Comparison of ENCODE assay signal across 33 cellular contexts in genomic region chr18:649341-649740, GRCh38. TPM values are rescaled to one million over a fixed set of nuclear protein-coding genes. Genes with fewer than 3 reads are reported as not detected.
DNase-seq lines count a peak whose midpoint lies in the region; FAIRE-seq and TF ChIP-seq lines count a peak whose summit lies in the region.
"Had no signal": no experiment of that assay in that cellular context is flagged by ENCODE, and none has a peak within 500 bp of the region (broad histone marks: within the 10 kb centered on the region; RNA-seq: fewer than 3 reads in every experiment).

No MANE protein-coding gene starts in this region.

- H3K36me3 ChIP-seq in MM.1S (replicated peaks; ENCODE audit: insufficient read depth, low read length), result no peaks in the 10 kb centered on the region
- no peaks in the 10 kb centered on the region for H3K36me3 ChIP-seq in SK-N-SH (replicated peaks in 1 of 2; ENCODE audit: control insufficient read depth in 1 of 2, insufficient read depth in 2 of 2, low read length in 1 of 2)
- H3K36me3 ChIP-seq: brain microvascular endothelial cell, gastrocnemius medialis, neutrophil, right atrium auricular region, SJCRH30 had no signal

- 0 out of 2 replicates have a peak overlapping the region, but pooled peaks have one; percentile 89 for H3K4me2 ChIP-seq in MM.1S (ENCODE audit: low read depth, low read length)
- no peak overlapping the region for H3K4me2 ChIP-seq in SK-N-SH
- H3K4me2 ChIP-seq: smooth muscle cell had no signal

- no peaks in the 10 kb centered on the region for H3K9me3 ChIP-seq in MM.1S (replicated peaks; ENCODE audit: insufficient read depth, low read length)
- H3K9me3 ChIP-seq in SK-N-SH, result no peaks in the 10 kb centered on the region
- H3K9me3 ChIP-seq: gastrocnemius medialis, neutrophil, right atrium auricular region, SJCRH30 had no signal

- no peak for TF ChIP-seq RAD21 in SK-N-SH (IDR thresholded peaks at IDR 0.05; ENCODE audit: low read length)

- H4K20me1 ChIP-seq in MM.1S (ENCODE audit: insufficient read depth, low read length) (no peaks in the 10 kb centered on the region), SK-N-SH (ENCODE audit: insufficient read depth) (no peaks in the 10 kb centered on the region)

- H3K9me2 ChIP-seq in MM.1S (replicated peaks; ENCODE audit: insufficient read depth, low read length) (no peaks in the 10 kb centered on the region), SK-N-SH (no peaks in the 10 kb centered on the region)

- in situ Hi-C loops in GM13976 (cut with MboI; ENCODE audit: low sequenced_read_pairs, unreplicated experiment), result no loop called here

- no peak overlapping the region for H3K27ac ChIP-seq in MM.1S (ENCODE audit: low read length)
- no peak overlapping the region for H3K27ac ChIP-seq in SK-N-SH (ENCODE audit: low read depth in 2 of 2, low read length in 1 of 2)
- H3K27ac ChIP-seq: brain microvascular endothelial cell, gastrocnemius medialis, neutrophil, right atrium auricular region, SJCRH30 had no signal

- H2AFZ ChIP-seq in MM.1S (ENCODE audit: low read length) (no peak overlapping the region), SK-N-SH (ENCODE audit: low read depth) (no peak overlapping the region)

- CTCF ChIA-PET in SK-N-SH (lab: Yijun Ruan, JAX), result interaction anchor here (1.4 to 1.5 kb wide), 2 partner anchors 10 to 25 kb away, joined by 3 to 6 read pairs; no protein-coding TSS in a partner anchor

- peak; percentile 11 for DNase-seq in NCI-H1436 treated with DMSO at 0.1 percent for 48 hours (lab: John Stamatoyannopoulos, UW)
- DNase-seq in NCI-H1436 (lab: John Stamatoyannopoulos, UW), result no peak
- DNase-seq in HCEC 1CT, result peak; percentile 40
- DNase-seq in MM.1S, result no peak
- peak; percentile 17 for DNase-seq in RPMI7951 (ENCODE audit: low read depth)
- DNase-seq in GM19239 (ENCODE audit: insufficient read length, low spot score), result no peak
- no peak for DNase-seq in GM13976 (ENCODE audit: low spot score)
- no peak for DNase-seq in SK-N-SH
- DNase-seq: 8988T; activated CD4-positive, alpha-beta T cell treated with anti-CD3 and anti-CD28 coated beads for 48 hours; amygdala; brain microvascular endothelial cell; gastrocnemius medialis; kidney glomerular epithelial cell; midbrain; naive B cell; NCI-H1105; NCI-H524 treated with DMSO at 0.1 percent for 48 hours; posterior cingulate gyrus; RPMI8226; SJCRH30; stimulated activated CD4-positive, alpha-beta T cell treated with anti-CD3 and anti-CD28 coated beads, Interleukin-1b, Interleukin-23, amount 100 ng/mL, for 48 hours; stimulated activated naive CD8-positive, alpha-beta T cell treated with anti-CD3 and anti-CD28 coated beads, Interleukin-15, Interleukin-2, amounts not matched to agents 100 U/mL and 50 U/mL, for 24 hours; T-helper 9 cell had no signal

- H3K27me3 ChIP-seq in MM.1S (replicated peaks; ENCODE audit: insufficient read depth, low read length) (no peaks in the 10 kb centered on the region), SK-N-SH (ENCODE audit: insufficient read depth) (no peaks in the 10 kb centered on the region)
- H3K27me3 ChIP-seq: brain microvascular endothelial cell, neutrophil, right atrium auricular region, SJCRH30 had no signal

- peaks cover 9% of the 10 kb centered on the region for H3F3A ChIP-seq in MM.1S (ENCODE audit: insufficient read depth, low read length)
- H3F3A ChIP-seq in SK-N-SH (replicated peaks; ENCODE audit: insufficient read depth), result no peaks in the 10 kb centered on the region

- H3K4me3 ChIP-seq in MM.1S (ENCODE audit: low read length) (no peak overlapping the region), SK-N-SH (ENCODE audit: low read depth in 2 of 2, low read length in 1 of 2) (no peak overlapping the region)
- H3K4me3 ChIP-seq: gastrocnemius medialis, right atrium auricular region, SJCRH30, smooth muscle cell had no signal

- H3K79me2 ChIP-seq in MM.1S (ENCODE audit: low read length) (no peaks in the 10 kb centered on the region), SK-N-SH (ENCODE audit: insufficient read depth) (no peaks in the 10 kb centered on the region)

- POLR2A ChIA-PET in SK-N-SH (lab: Yijun Ruan, JAX), result no interaction called here

- H3K9ac ChIP-seq in MM.1S (ENCODE audit: low read length) (no peak overlapping the region), SK-N-SH (no peak overlapping the region)

- 80% methylated on average over 5 of the region's 5 CpGs for WGBS in SK-N-SH (ENCODE audit: low lambda C conversion rate)

- H3K4me1 ChIP-seq in MM.1S (ENCODE audit: low read length), result peaks cover 15% of the 10 kb centered on the region
- peaks cover 0 to 2% of the 10 kb centered on the region in 2 experiments; a peak in 1 of 4 replicates for H3K4me1 ChIP-seq in SK-N-SH (ENCODE audit: control insufficient read depth in 1 of 2, insufficient read depth in 2 of 2, low read depth in 1 of 2, low read length in 1 of 2)
- H3K4me1 ChIP-seq: gastrocnemius medialis, right atrium auricular region had no signal

- TF ChIP-seq CTCF in MM.1S (IDR thresholded peaks at IDR 0.05; ENCODE audit: low read length) (no peak), GM13976 (IDR thresholded peaks at IDR 0.05; ENCODE audit: borderline replicate concordance, control extremely low read depth, extremely low read depth, insufficient read depth, missing control alignments) (no peak), SK-N-SH (IDR thresholded peaks at IDR 0.05) (no peak)

- no peak for FAIRE-seq in GM19239 (lab: Jason Lieb, UNC)
- FAIRE-seq: H1, urothelium cell line had no signal

- no peak for TF ChIP-seq EP300 in SK-N-SH (IDR thresholded peaks at IDR 0.05; ENCODE audit: borderline replicate concordance in 1 of 2, low read depth in 1 of 2, low read length in 1 of 2)

TF ChIP-seq in SK-N-SH, 30 proteins besides CTCF, POLR2A, EP300 and RAD21:
- TF ChIP-seq YY1 (IDR thresholded peaks at IDR 0.05; ENCODE audit: low read depth), result no peak
- no peak for TF ChIP-seq CHD2 (IDR thresholded peaks at IDR 0.05; ENCODE audit: low read length, partially characterized antibody)
- TF ChIP-seq EZH2phosphoT487 (IDR thresholded peaks at IDR 0.05; ENCODE audit: borderline replicate concordance, low read depth), result no peak
- TF ChIP-seq SMC3 (IDR thresholded peaks at IDR 0.05; ENCODE audit: low read depth, low read length), result no peak
- TF ChIP-seq ZBTB33 (IDR thresholded peaks at IDR 0.05; ENCODE audit: borderline replicate concordance, low read depth), result no peak
- TF ChIP-seq RCOR1 (IDR thresholded peaks at IDR 0.05; ENCODE audit: low read length), result no peak
- no peak for TF ChIP-seq RXRA (IDR thresholded peaks at IDR 0.05; ENCODE audit: borderline replicate concordance, low read depth)
TF ChIP-seq in SK-N-SH: peak in this region for 0.

RNA-seq across cellular contexts. Expression of gene TYMS, which starts 8.1 kb away (rescaled TPM):
- 46.7 and 54.4 TPM in 2 replicates for total RNA-seq in RPMI7951 (2014; rRNA removed; shearing (Covaris generic))
- 92.1 and 101 TPM in 2 replicates for polyA plus RNA-seq in SK-N-SH (2012; rRNA removed)
- 106 and 113 TPM in 2 replicates for polyA plus RNA-seq in SK-N-SH (2012; cell fraction: cytosol; rRNA removed)
- 41.9 and 43.5 TPM in 2 replicates for polyA plus RNA-seq in SK-N-SH (2012; cell fraction: nucleus; rRNA removed)

RNA-seq across cellular contexts. Expression of gene CLUL1, which starts 52.6 kb away (rescaled TPM):
- total RNA-seq in RPMI7951 (2014; rRNA removed; shearing (Covaris generic)), result 0.12 TPM in 1 of 2 replicates, not detected in the other
- polyA plus RNA-seq in SK-N-SH (2012; rRNA removed), result 1.0 and 1.5 TPM in 2 replicates
- 1.5 and 2.2 TPM in 2 replicates for polyA plus RNA-seq in SK-N-SH (2012; cell fraction: cytosol; rRNA removed)
- 0.32 and 1.5 TPM in 2 replicates for polyA plus RNA-seq in SK-N-SH (2012; cell fraction: nucleus; rRNA removed)
- total RNA-seq: activated naive CD4-positive, alpha-beta T cell treated with anti-CD3 and anti-CD28 coated beads, Interleukin-2, amount 50 U/mL, for 72 hours; activated T-helper 2 cell treated with anti-CD3 and anti-CD28 coated beads, Interferon-gamma antibody, Interleukin-2, Interleukin-4, amounts not matched to agents 10 μg/mL and 5 μg/mL and 100 μg/mL, durations not matched to agents 14 hours and 24 hours and 36 hours; chondrocyte; Daoy; H1; SJCRH30 had no signal

Comparison
In these comparisons a context has a peak if more than half of its experiments do, and no peak if none do; other contexts are left out.
1. DNase-seq: peak in NCI-H1436 treated with DMSO at 0.1 percent for 48 hours (single experiment), HCEC 1CT (single experiment) and RPMI7951 (single experiment); none in NCI-H1436 (single experiment), MM.1S (single experiment), GM19239 (single experiment), GM13976 (single experiment) and SK-N-SH (single experiment).